In genomic region chr19:10442698-10443097, GRCh38 we compare ENCODE assay signal across 25 cellular contexts. TPM values are rescaled to one million over a fixed set of nuclear protein-coding genes. Genes with fewer than 3 reads are reported as not detected.
A peak's percentile ranks its signal among the peaks of the same experiment; 100 is the strongest.
DNase-seq lines count a peak whose midpoint lies in the region; ATAC-seq, FAIRE-seq and TF ChIP-seq lines count a peak whose summit lies in the region.
"Had no signal": no experiment of that assay in that cellular context is flagged by ENCODE, and none has a peak within 500 bp of the region (broad histone marks: within the 10 kb centered on the region; RNA-seq: fewer than 3 reads in every experiment).

No MANE protein-coding gene starts in this region.

- TF ChIP-seq RAD21 in HepG2 (CRISPR knock-in tag; IDR thresholded peaks at IDR 0.05) = no peak

- H3K79me2 ChIP-seq in HepG2 (ENCODE audit: insufficient read depth, low read length) = no peaks in the 10 kb centered on the region

- H3K27ac ChIP-seq in kidney (ENCODE audit: low read depth in 2 of 2, low read length in 2 of 2) (no peak overlapping the region), brain microvascular endothelial cell (no peak overlapping the region), HepG2 (ENCODE audit: extremely low read length, insufficient read depth, low read length) (no peak overlapping the region)
- H3K27ac ChIP-seq: 22Rv1; A549; BLaER1 treated with 17β-estradiol and CSF1 and Interleukin-3, amounts not matched to agents 10 nM and 100 nM had no signal

- no peak overlapping the region for H2AFZ ChIP-seq in HepG2 (ENCODE audit: low read length)
- H2AFZ ChIP-seq: GM23338 had no signal

- TF ChIP-seq EP300 in HepG2 (IDR thresholded peaks at IDR 0.05; ENCODE audit: low read depth in 2 of 2, low read length in 2 of 2) = no peak
- TF ChIP-seq EP300 in HepG2 (CRISPR knock-in tag; IDR thresholded peaks at IDR 0.05; ENCODE audit: borderline replicate concordance) = no peak

- in situ Hi-C loops in brain microvascular endothelial cell (cut with HindIII; ENCODE audit: low pct_ligation_motif_present, low sequenced_read_pairs) = no loop called here
- in situ Hi-C loops in HepG2 (cut with HindIII; ENCODE audit: extremely low pct_ligation_motif_present, low pct_unique_long_range_greater_than_20kb) = no loop called here

- intact Hi-C loops in kidney (cut with DNase I) (no loop called here), HepG2 (cut with micrococcal nuclease; ENCODE audit: unreplicated experiment) (no loop called here)

- no TSS peak for BruUV-seq in HepG2 (replicated peaks; lab: Mats Ljungman, UMichigan)

- DNase-seq in kidney = no peak
- no peak for DNase-seq in brain microvascular endothelial cell
- DNase-seq in stimulated activated naive CD4-positive, alpha-beta T cell (lab: John Stamatoyannopoulos, UW) = no peak
- no peak for DNase-seq in HepG2 (ENCODE audit: low spot score)
- DNase-seq in UCSD-AML1 (lab: John Stamatoyannopoulos, UW; ENCODE audit: unreplicated experiment) = no peak
- DNase-seq: ACHN; AML-193; BE2C; CD4-positive, alpha-beta T cell; CD8-positive, alpha-beta memory T cell; DMS 273 treated with DMSO at 0.1 percent for 48 hours; DMS79; EL; GF-D8; H9 had no signal

- CTCF ChIA-PET in HepG2 (lab: Yijun Ruan, JAX; ENCODE audit: low intra/inter-chr PET ratio, low total read pairs) = no interaction called here

- no peaks in the 10 kb centered on the region for H3K27me3 ChIP-seq in brain microvascular endothelial cell (replicated peaks)
- no peaks in the 10 kb centered on the region for H3K27me3 ChIP-seq in HepG2 (ENCODE audit: control insufficient read depth in 1 of 2, insufficient read depth in 2 of 2, low read length in 2 of 2)
- H3K27me3 ChIP-seq: BE2C; BLaER1 treated with 17β-estradiol and CSF1 and Interleukin-3, amounts not matched to agents 10 nM and 100 nM had no signal

- H3K4me1 ChIP-seq in kidney (ENCODE audit: control insufficient read depth in 1 of 2, insufficient read depth in 1 of 2, low read depth in 1 of 2, low read length in 2 of 2) (no peaks in the 10 kb centered on the region), HepG2 (ENCODE audit: insufficient read depth, low read length) (no peaks in the 10 kb centered on the region)
- H3K4me1 ChIP-seq: A549, BE2C had no signal

- H3K4me2 ChIP-seq in HepG2 (ENCODE audit: low read depth, low read length) = no peak overlapping the region
- H3K4me2 ChIP-seq: A549; BLaER1 treated with 17β-estradiol and CSF1 and Interleukin-3, amounts not matched to agents 10 nM and 100 nM; GM23338 had no signal

- TF ChIP-seq CTCF in kidney (IDR thresholded peaks at IDR 0.05; ENCODE audit: borderline replicate concordance, extremely low read depth, insufficient read depth) (no peak), brain microvascular endothelial cell (IDR thresholded peaks at IDR 0.05; ENCODE audit: low read depth, low read length, missing control alignments) (no peak), HepG2 (CRISPR knock-in tag; IDR thresholded peaks at IDR 0.05) (no peak)

- peak; percentile 77 for FAIRE-seq in A204.1 (lab: Jason Lieb, UNC)
- FAIRE-seq in TTC549 (lab: Jason Lieb, UNC) = peak; percentile 67
- FAIRE-seq in colon (lab: Jason Lieb, UNC) = peak; percentile 49
- peak; percentile 59 for FAIRE-seq in kidney (lab: Jason Lieb, UNC)
- FAIRE-seq in HepG2 (lab: Jason Lieb, UNC) = no peak
- FAIRE-seq: A549, D721Med, GM12892 had no signal

- H3K4me3 ChIP-seq in kidney (ENCODE audit: low read length in 2 of 2) (no peak overlapping the region), brain microvascular endothelial cell (ENCODE audit: low read depth, low read length) (no peak overlapping the region), HepG2 (replicated peaks in 1 of 3; ENCODE audit: insufficient read depth in 1 of 3, low read depth in 2 of 3, low read length in 3 of 3) (no peak overlapping the region)
- H3K4me3 ChIP-seq: A549; BLaER1 treated with 17β-estradiol and CSF1 and Interleukin-3, amounts not matched to agents 10 nM and 100 nM; GM23338 had no signal

- H3K9ac ChIP-seq in kidney (ENCODE audit: low read length in 2 of 2) (no peak overlapping the region), HepG2 (ENCODE audit: insufficient read depth, low read depth, low read length) (no peak overlapping the region)
- H3K9ac ChIP-seq: BLaER1 treated with 17β-estradiol and CSF1 and Interleukin-3, amounts not matched to agents 10 nM and 100 nM had no signal

- no peaks in the 10 kb centered on the region for H4K20me1 ChIP-seq in HepG2 (ENCODE audit: insufficient read depth, low read length)

- ATAC-seq in HepG2 = no peak
- ATAC-seq: A549, GM23338, HCT116 had no signal

- H3K9me3 ChIP-seq in kidney (ENCODE audit: control insufficient read depth in 1 of 2, low read length in 2 of 2) (no peaks in the 10 kb centered on the region), HepG2 (ENCODE audit: low read length) (no peaks in the 10 kb centered on the region)
- H3K9me3 ChIP-seq: A549; BE2C; BLaER1 treated with 17β-estradiol and CSF1 and Interleukin-3, amounts not matched to agents 10 nM and 100 nM had no signal

- 98% methylated on average over 3 of the region's 3 CpGs for WGBS in HepG2 (ENCODE audit: low lambda C conversion rate)

- POLR2A ChIA-PET in HepG2 (lab: Yijun Ruan, JAX) = no interaction called here

- TF ChIP-seq POLR2A in HepG2 (IDR thresholded peaks at IDR 0.05; ENCODE audit: insufficient read depth in 1 of 2, low read depth in 2 of 2, low read length in 2 of 2) = no peak

- peaks cover 0 to 2% of the 10 kb centered on the region in 2 donors for H3K36me3 ChIP-seq in kidney (ENCODE audit: control insufficient read depth in 1 of 2, insufficient read depth in 2 of 2, low read length in 2 of 2)
- H3K36me3 ChIP-seq in brain microvascular endothelial cell (replicated peaks) = peaks cover 2% of the 10 kb centered on the region
- no peaks in the 10 kb centered on the region; a peak in 1 of 5 replicates for H3K36me3 ChIP-seq in HepG2 (replicated peaks in 1 of 2; ENCODE audit: control insufficient read depth in 1 of 2, insufficient read depth in 2 of 2, low read length in 2 of 2)
- H3K36me3 ChIP-seq: BE2C had no signal

TF ChIP-seq in HepG2, 621 proteins besides CTCF, POLR2A, EP300 and RAD21 (continues in another document):
- TF ChIP-seq ZNF816 (CRISPR knock-in tag; IDR thresholded peaks at IDR 0.05; ENCODE audit: borderline replicate concordance) = no peak
- no peak for TF ChIP-seq ZNF510 (CRISPR knock-in tag; IDR thresholded peaks at IDR 0.05; ENCODE audit: low read depth)
- no peak for TF ChIP-seq ZNF282 (IDR thresholded peaks at IDR 0.05; ENCODE audit: partially characterized antibody)
- TF ChIP-seq FLYWCH1 (CRISPR knock-in tag; IDR thresholded peaks at IDR 0.05) = no peak
- no peak for TF ChIP-seq HIVEP1 (CRISPR knock-in tag; IDR thresholded peaks at IDR 0.05)
- no peak for TF ChIP-seq ZNF256 (CRISPR knock-in tag; conservative IDR thresholded peaks at IDR 0.05)

RNA-seq across cellular contexts. Expression of gene PDE4A, which starts 22.4 kb away (rescaled TPM):
- total RNA-seq in kidney = 17.5 TPM
- polyA plus RNA-seq in kidney (ENCODE audit: insufficient read depth, low read depth, low replicate concordance) = 4.5 TPM
- 1.1 TPM in 2 replicates for total RNA-seq in HepG2 (2016; rRNA removed; fragmentation: Illumina TruSeq; extraction: Trizol)
- 1.5 and 1.6 TPM in 2 replicates for total RNA-seq in HepG2 (2016; cell fraction: cytosol; rRNA removed; fragmentation: Illumina TruSeq; extraction: Trizol; ENCODE audit: low read depth)
- 0.89 and 1.2 TPM in 2 replicates for total RNA-seq in HepG2 (2016; cell fraction: insoluble cytoplasmic fraction; rRNA removed; fragmentation: Illumina TruSeq; extraction: Trizol)
- 3.6 and 3.7 TPM in 2 replicates for total RNA-seq in HepG2 (2016; cell fraction: membrane; rRNA removed; fragmentation: Illumina TruSeq; extraction: Trizol)
- 1.3 and 1.5 TPM in 2 replicates for total RNA-seq in HepG2 (2016; cell fraction: nucleus; rRNA removed; fragmentation: Illumina TruSeq; extraction: Trizol)
- polyA plus RNA-seq in HepG2 (2011; rRNA removed) = 4.1 TPM in 2 replicates
- 3.5 and 3.8 TPM in 2 replicates for polyA plus RNA-seq in HepG2 (2011; cell fraction: cytosol; rRNA removed)
- polyA plus RNA-seq in HepG2 (2011; cell fraction: nucleus; rRNA removed) = 9.1 and 10.2 TPM in 2 replicates
- 5.1 and 5.7 TPM in 2 replicates for polyA plus RNA-seq in HepG2 (2012)
- 3.3 and 3.8 TPM in 2 replicates for polyA plus RNA-seq in HepG2 (2016; cell fraction: cytosol; fragmentation: Illumina TruSeq; extraction: Trizol; ENCODE audit: low read depth)
- polyA plus RNA-seq in HepG2 (2016; cell fraction: insoluble cytoplasmic fraction; fragmentation: Illumina TruSeq; extraction: Trizol; ENCODE audit: low read depth) = 2.8 and 3.6 TPM in 2 replicates
- polyA plus RNA-seq in HepG2 (2016; cell fraction: membrane; fragmentation: Illumina TruSeq; extraction: Trizol; ENCODE audit: low read depth) = 6.6 and 7.6 TPM in 2 replicates
- polyA plus RNA-seq in HepG2 (2016; cell fraction: nucleus; fragmentation: Illumina TruSeq; extraction: Trizol; ENCODE audit: insufficient read depth, low read depth) = 5.9 and 7.4 TPM in 2 replicates
- polyA minus RNA-seq in HepG2 (2011; rRNA and poly(A)+ RNA removed; ENCODE audit: low replicate concordance) = 1.0 and 6.6 TPM in 2 replicates
- polyA minus RNA-seq in HepG2 (2011; cell fraction: cytosol; rRNA and poly(A)+ RNA removed) = 3.9 and 5.0 TPM in 2 replicates
- 2.6 and 2.9 TPM in 2 replicates for polyA minus RNA-seq in HepG2 (2011; cell fraction: nucleus; rRNA and poly(A)+ RNA removed)

RNA-seq across cellular contexts. Expression of gene CDC37, which starts 39.4 kb away (rescaled TPM):
- total RNA-seq in kidney = 139 TPM
- polyA plus RNA-seq in kidney (ENCODE audit: insufficient read depth, low read depth, low replicate concordance) = 149 TPM
- total RNA-seq in HepG2 (2016; rRNA removed; fragmentation: Illumina TruSeq; extraction: Trizol) = 134 and 158 TPM in 2 replicates
- 36.6 and 36.7 TPM in 2 replicates for total RNA-seq in HepG2 (2016; cell fraction: cytosol; rRNA removed; fragmentation: Illumina TruSeq; extraction: Trizol; ENCODE audit: low read depth)
- 125 and 171 TPM in 2 replicates for total RNA-seq in HepG2 (2016; cell fraction: insoluble cytoplasmic fraction; rRNA removed; fragmentation: Illumina TruSeq; extraction: Trizol)
- total RNA-seq in HepG2 (2016; cell fraction: membrane; rRNA removed; fragmentation: Illumina TruSeq; extraction: Trizol) = 51.9 and 53.0 TPM in 2 replicates
- 80.1 and 80.2 TPM in 2 replicates for total RNA-seq in HepG2 (2016; cell fraction: nucleus; rRNA removed; fragmentation: Illumina TruSeq; extraction: Trizol)
- 177 and 191 TPM in 2 replicates for polyA plus RNA-seq in HepG2 (2011; rRNA removed)
- 157 and 211 TPM in 2 replicates for polyA plus RNA-seq in HepG2 (2011; cell fraction: cytosol; rRNA removed)
- 522 and 527 TPM in 2 replicates for polyA plus RNA-seq in HepG2 (2011; cell fraction: nucleus; rRNA removed)
- polyA plus RNA-seq in HepG2 (2012) = 89.1 and 94.9 TPM in 2 replicates
- 39.2 and 43.2 TPM in 2 replicates for polyA plus RNA-seq in HepG2 (2016; cell fraction: cytosol; fragmentation: Illumina TruSeq; extraction: Trizol; ENCODE audit: low read depth)
- polyA plus RNA-seq in HepG2 (2016; cell fraction: insoluble cytoplasmic fraction; fragmentation: Illumina TruSeq; extraction: Trizol; ENCODE audit: low read depth) = 161 and 171 TPM in 2 replicates
- 52.6 and 54.0 TPM in 2 replicates for polyA plus RNA-seq in HepG2 (2016; cell fraction: membrane; fragmentation: Illumina TruSeq; extraction: Trizol; ENCODE audit: low read depth)
- polyA plus RNA-seq in HepG2 (2016; cell fraction: nucleus; fragmentation: Illumina TruSeq; extraction: Trizol; ENCODE audit: insufficient read depth, low read depth) = 240 and 249 TPM in 2 replicates
- 90.9 and 144 TPM in 2 replicates for polyA minus RNA-seq in HepG2 (2011; rRNA and poly(A)+ RNA removed; ENCODE audit: low replicate concordance)
- 42.3 and 52.9 TPM in 2 replicates for polyA minus RNA-seq in HepG2 (2011; cell fraction: cytosol; rRNA and poly(A)+ RNA removed)
- 38.0 and 40.4 TPM in 2 replicates for polyA minus RNA-seq in HepG2 (2011; cell fraction: nucleus; rRNA and poly(A)+ RNA removed)
